Comparison of ENCODE assay signal across 14 cellular contexts in genomic region chr7:144454256-144455039, GRCh38. TPM values are rescaled to one million over a fixed set of nuclear protein-coding genes. Genes with fewer than 3 reads are reported as not detected.
DNase-seq lines count a peak whose midpoint lies in the region; ATAC-seq, FAIRE-seq and TF ChIP-seq lines count a peak whose summit lies in the region.
"Had no signal": no experiment of that assay in that cellular context is flagged by ENCODE, and none has a peak within 500 bp of the region (broad histone marks: within the 10 kb centered on the region; RNA-seq: fewer than 3 reads in every experiment).

No MANE protein-coding gene starts in this region.

- H3K18ac ChIP-seq in mesendoderm (ENCODE audit: low read length): no peak overlapping the region

- H3K9me3 ChIP-seq in DND-41 (ENCODE audit: insufficient read depth, low read length, severe bottlenecking): peaks cover 15% of the 10 kb centered on the region
- H3K9me3 ChIP-seq: uterus had no signal

- no peak overlapping the region for H3K56ac ChIP-seq in mesendoderm (ENCODE audit: low read length)

- no peak overlapping the region for H3K27ac ChIP-seq in DND-41 (ENCODE audit: low read length)
- no peak overlapping the region for H3K27ac ChIP-seq in mesendoderm (ENCODE audit: low read depth, low read length)
- H3K27ac ChIP-seq: uterus had no signal

- H3K23ac ChIP-seq in mesendoderm (ENCODE audit: low read length): no peak overlapping the region

- H3K27me3 ChIP-seq in DND-41 (ENCODE audit: insufficient read depth, low read length, poor library complexity) (no peaks in the 10 kb centered on the region), bronchial epithelial cell (ENCODE audit: control insufficient read depth, insufficient read depth, low read length) (no peaks in the 10 kb centered on the region), mesendoderm (ENCODE audit: insufficient read depth, low read length, poor library complexity) (no peaks in the 10 kb centered on the region)
- H3K27me3 ChIP-seq: uterus had no signal

- H3K4me1 ChIP-seq in DND-41 (ENCODE audit: insufficient read depth, low read length) (no peaks in the 10 kb centered on the region), mesendoderm (ENCODE audit: control insufficient read depth, low read depth, low read length) (no peaks in the 10 kb centered on the region)
- H3K4me1 ChIP-seq: uterus had no signal

- peaks cover 2 to 7% of the 10 kb centered on the region in 2 donors for H3K9me3 Mint-ChIP-seq in activated T-cell treated with anti-CD3 and anti-CD28 coated beads, Interleukin-2, amount 50 U/mL, for 72 hours

- H2AK5ac ChIP-seq in mesendoderm (ENCODE audit: low read length): no peak overlapping the region

- WGBS in mesendoderm (ENCODE audit: extremely low coverage, insufficient coverage, low lambda C conversion rate): no CpG with 5 or more reads among the region's 3 CpGs

- H3K4ac ChIP-seq in mesendoderm (ENCODE audit: low read depth, low read length): no peak overlapping the region

- H3K36me3 ChIP-seq in DND-41 (ENCODE audit: insufficient read depth, low read length) (no peaks in the 10 kb centered on the region), bronchial epithelial cell (ENCODE audit: control insufficient read depth, insufficient read depth, low read length) (no peaks in the 10 kb centered on the region), mesendoderm (ENCODE audit: control insufficient read depth, insufficient read depth, low read length) (no peaks in the 10 kb centered on the region)
- H3K36me3 ChIP-seq: uterus had no signal

- H3K9ac ChIP-seq in DND-41 (ENCODE audit: low read depth, low read length) (no peak overlapping the region), mesendoderm (ENCODE audit: low read length) (no peak overlapping the region)

- no peak for FAIRE-seq in bronchial epithelial cell (lab: Jason Lieb, UNC)

- no peak overlapping the region for H3K4me2 ChIP-seq in DND-41 (ENCODE audit: insufficient read depth, low read length)
- no peak overlapping the region for H3K4me2 ChIP-seq in mesendoderm (ENCODE audit: low read length)

- TF ChIP-seq CTCF in DND-41 (IDR thresholded peaks at IDR 0.05; ENCODE audit: borderline replicate concordance, extremely low read depth, low read length, poor library complexity, severe bottlenecking): peak; percentile 18
- peak; percentile 10 for TF ChIP-seq CTCF in bronchial epithelial cell (IDR thresholded peaks at IDR 0.05; ENCODE audit: insufficient read depth, low read length, severe bottlenecking)

- H4K20me1 ChIP-seq in DND-41 (ENCODE audit: insufficient read depth, low read length): no peaks in the 10 kb centered on the region

- H3K79me1 ChIP-seq in mesendoderm (ENCODE audit: low read length): no peaks in the 10 kb centered on the region

- H3K4me3 Mint-ChIP-seq in activated T-cell treated with anti-CD3 and anti-CD28 coated beads, Interleukin-2, amount 50 U/mL, for 72 hours: no peak overlapping the region
- H3K4me3 Mint-ChIP-seq: activated T-cell treated with anti-CD3 and anti-CD28 coated beads, Interleukin-2, amount 50 U/mL, for 24 hours had no signal

- no peak overlapping the region for H2BK15ac ChIP-seq in mesendoderm (replicated peaks; ENCODE audit: low read depth)

- no peaks in the 10 kb centered on the region for H3K27me3 Mint-ChIP-seq in activated T-cell treated with anti-CD3 and anti-CD28 coated beads, Interleukin-2, amount 50 U/mL, for 72 hours (ENCODE audit: low read depth)
- H3K27me3 Mint-ChIP-seq: activated T-cell treated with anti-CD3 and anti-CD28 coated beads, Interleukin-2, amount 50 U/mL, for 24 hours had no signal

- peaks cover 7% of the 10 kb centered on the region in 2 donors for H3K36me3 Mint-ChIP-seq in activated T-cell treated with anti-CD3 and anti-CD28 coated beads, Interleukin-2, amount 50 U/mL, for 72 hours (ENCODE audit: insufficient read depth in 2 of 2)

- H3K79me2 ChIP-seq in DND-41 (ENCODE audit: insufficient read depth, low read length) (no peaks in the 10 kb centered on the region), mesendoderm (ENCODE audit: control insufficient read depth, insufficient read depth, low read length) (no peaks in the 10 kb centered on the region)

- no peak for DNase-seq in DND-41
- DNase-seq in Kasumi-1 (lab: John Stamatoyannopoulos, UW): peak; percentile 5 to 11
- DNase-seq in bronchial epithelial cell (ENCODE audit: low read depth): peak; percentile 15
- DNase-seq in mesendoderm: peak; percentile 18
- DNase-seq in NCI-H510A treated with DMSO at 0.1 percent for 48 hours (lab: John Stamatoyannopoulos, UW): no peak
- DNase-seq in activated T-cell treated with anti-CD3 and anti-CD28 coated beads, Interleukin-2, amount 50 U/mL, for 72 hours: no peak
- DNase-seq: activated T-cell treated with anti-CD3 and anti-CD28 coated beads, Interleukin-2, amount 50 U/mL, for 24 hours; cortex of kidney; NCI-H524; T-helper 2 cell; uterus had no signal

- no peak overlapping the region for H4K8ac ChIP-seq in mesendoderm (ENCODE audit: low read depth, low read length)

- no peak overlapping the region for H2BK5ac ChIP-seq in mesendoderm (ENCODE audit: low read length)

- H3K27ac Mint-ChIP-seq in activated T-cell treated with anti-CD3 and anti-CD28 coated beads, Interleukin-2, amount 50 U/mL, for 72 hours: no peak overlapping the region
- H3K27ac Mint-ChIP-seq: activated T-cell treated with anti-CD3 and anti-CD28 coated beads, Interleukin-2, amount 50 U/mL, for 24 hours had no signal

- H3K4me3 ChIP-seq in DND-41 (ENCODE audit: low read depth in 1 of 2, low read length in 2 of 2): no peak overlapping the region
- H3K4me3 ChIP-seq in bronchial epithelial cell (ENCODE audit: low read depth, low read length): no peak overlapping the region
- H3K4me3 ChIP-seq in mesendoderm (ENCODE audit: low read length): no peak overlapping the region
- H3K4me3 ChIP-seq: uterus had no signal

- no peak overlapping the region for H4K5ac ChIP-seq in mesendoderm (ENCODE audit: low read length)

- H2AFZ ChIP-seq in DND-41 (ENCODE audit: low read depth, low read length): no peak overlapping the region

- no peak overlapping the region for H2BK120ac ChIP-seq in mesendoderm (ENCODE audit: low read depth, low read length)

- ATAC-seq in DND-41 (ENCODE audit: insufficient read depth, low read depth): no peak
- no peak for ATAC-seq in GM18517 (IDR thresholded peaks at IDR 0.05; ENCODE audit: unreplicated experiment)
- no peak for ATAC-seq in HG02623 (IDR thresholded peaks at IDR 0.05; ENCODE audit: unreplicated experiment)
- ATAC-seq in activated T-cell treated with anti-CD3 and anti-CD28 coated beads, Interleukin-2, amount 50 U/mL, for 72 hours (replicated peaks in 1 of 2): no peak

- no peaks in the 10 kb centered on the region for H3K4me1 Mint-ChIP-seq in activated T-cell treated with anti-CD3 and anti-CD28 coated beads, Interleukin-2, amount 50 U/mL, for 72 hours (ENCODE audit: low read depth)

RNA-seq across cellular contexts. Expression of gene NOBOX, which starts 51.0 kb away (rescaled TPM):
- not detected in 2 replicates for total RNA-seq in bronchial epithelial cell
- 0.04 TPM for polyA plus RNA-seq in mesendoderm (2013, experiment 1 of 2)
- not detected for polyA plus RNA-seq in mesendoderm (2013, experiment 2 of 2)
- not detected for total RNA-seq in activated T-cell treated with anti-CD3 and anti-CD28 coated beads, Interleukin-2, amount 50 U/mL, for 72 hours
- total RNA-seq: Daoy, uterus had no signal

Comparison
In these comparisons a context has a peak if more than half of its experiments do, and no peak if none do; other contexts are left out.
1. DNase-seq: peak in Kasumi-1 (2 of 2), bronchial epithelial cell (single experiment) and mesendoderm (single experiment); none in DND-41 (single experiment), NCI-H510A treated with DMSO at 0.1 percent for 48 hours (single experiment) and activated T-cell treated with anti-CD3 and anti-CD28 coated beads, Interleukin-2, amount 50 U/mL, for 72 hours (0 of 2).